Comparison of ENCODE assay signal across 1 cellular context in the genomic region with DNA sequence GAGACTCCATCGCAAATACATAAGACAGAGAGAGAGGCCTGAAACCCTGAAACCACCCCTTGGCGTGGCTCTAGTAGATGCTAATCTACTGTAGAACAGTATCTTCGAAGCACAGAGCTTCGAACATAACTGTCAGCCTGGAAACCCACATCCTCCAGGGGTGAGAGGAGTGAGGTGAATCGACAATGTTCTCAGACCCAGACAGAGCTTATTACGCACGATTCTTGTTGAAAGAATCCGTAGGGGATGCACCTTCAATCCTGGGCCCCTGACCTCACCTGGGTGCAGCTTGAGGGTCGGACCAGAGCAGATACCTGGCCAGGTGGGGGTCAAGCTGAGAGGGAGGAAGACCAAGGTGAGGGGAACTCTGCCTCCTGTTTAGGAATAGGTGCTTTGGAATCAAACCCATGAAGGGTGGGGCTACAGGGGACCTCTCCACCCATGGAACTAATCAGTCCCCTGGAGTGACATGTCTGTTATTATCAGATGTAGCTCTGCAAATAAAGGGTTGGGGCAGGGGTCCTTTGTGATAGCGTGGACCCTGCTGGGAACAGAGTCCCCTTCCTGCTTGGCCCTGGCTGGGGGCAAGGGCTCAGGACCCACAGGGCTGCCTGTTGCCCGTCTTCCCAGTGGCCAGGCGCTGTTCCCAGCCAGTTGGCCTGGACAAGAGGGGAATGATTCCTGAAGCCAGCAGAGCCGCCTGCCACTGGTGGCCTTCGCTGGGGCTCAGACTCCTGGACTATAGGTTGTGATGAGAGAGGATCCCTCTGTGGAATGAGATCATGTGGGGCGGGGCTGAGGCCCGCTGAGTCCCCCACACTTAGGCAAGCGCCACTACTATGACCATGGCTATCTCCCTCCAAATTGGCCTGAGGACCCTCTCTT.
TF ChIP-seq lines count a peak whose summit lies in the region.

No MANE protein-coding gene starts in this region.

TF ChIP-seq in WTC11, 78 proteins besides CTCF, POLR2A, EP300 and RAD21 (continued from another document):
- no peak for TF ChIP-seq ATF6 (CRISPR knock-in tag; IDR thresholded peaks at IDR 0.05)
- no peak for TF ChIP-seq ZNF425 (CRISPR knock-in tag; conservative IDR thresholded peaks at IDR 0.05)
- TF ChIP-seq FOXK1 (CRISPR knock-in tag; IDR thresholded peaks at IDR 0.05), result no peak
- no peak for TF ChIP-seq GABPB1 (CRISPR knock-in tag; IDR thresholded peaks at IDR 0.05)
- no peak for TF ChIP-seq ELF4 (CRISPR knock-in tag; IDR thresholded peaks at IDR 0.05; ENCODE audit: low read depth)
- TF ChIP-seq JUN (CRISPR knock-in tag; IDR thresholded peaks at IDR 0.05), result no peak
- no peak for TF ChIP-seq ZNF121 (CRISPR knock-in tag; IDR thresholded peaks at IDR 0.05)
- TF ChIP-seq, protein P1, sequence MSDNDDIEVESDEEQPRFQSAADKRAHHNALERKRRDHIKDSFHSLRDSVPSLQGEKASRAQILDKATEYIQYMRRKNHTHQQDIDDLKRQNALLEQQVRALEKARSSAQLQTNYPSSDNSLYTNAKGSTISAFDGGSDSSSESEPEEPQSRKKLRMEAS (CRISPR knock-in tag; IDR thresholded peaks at IDR 0.05), result no peak
